2 cellular contexts compared by ENCODE assay signal in the genomic region with DNA sequence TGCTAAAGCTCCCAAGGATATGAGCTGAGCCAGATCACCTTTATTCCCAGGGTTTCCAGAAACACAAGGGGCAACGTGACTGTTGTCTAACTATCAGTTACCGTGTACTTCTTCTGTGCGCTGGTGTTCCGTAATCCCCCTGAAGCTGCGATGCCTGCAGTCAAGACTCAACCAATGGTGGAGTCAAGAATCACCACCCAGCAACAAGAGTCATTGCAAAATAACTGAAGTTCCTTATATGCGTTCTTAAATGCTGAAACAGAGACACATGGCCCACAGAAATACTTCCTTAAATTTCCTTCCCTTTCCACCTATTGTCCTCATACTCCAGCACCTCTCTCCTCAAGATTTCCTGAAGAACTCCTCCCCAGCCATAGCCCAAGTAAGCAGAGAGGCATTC.
TF ChIP-seq lines count a peak whose summit lies in the region.

No MANE protein-coding gene starts in this region.

TF ChIP-seq in GM23338, 12 proteins besides CTCF, POLR2A, EP300 and RAD21:
- TF ChIP-seq ETS1 (IDR thresholded peaks at IDR 0.05) (no peak), ZNF462 (CRISPR knock-in tag; IDR thresholded peaks at IDR 0.05) (no peak), NANOG (IDR thresholded peaks at IDR 0.05; ENCODE audit: borderline replicate concordance) (no peak), ZNF331 (CRISPR knock-in tag; IDR thresholded peaks at IDR 0.05; ENCODE audit: low read depth) (no peak), EZH2phosphoT487 (IDR thresholded peaks at IDR 0.05; ENCODE audit: unreplicated experiment) (no peak), REST (IDR thresholded peaks at IDR 0.05; ENCODE audit: unreplicated experiment) (no peak)
TF ChIP-seq in GM23338: peak in this region for 0.

TF ChIP-seq in H1, 55 proteins besides CTCF, POLR2A, EP300 and RAD21:
- TF ChIP-seq BACH1 (IDR thresholded peaks at IDR 0.05; ENCODE audit: low read length) = no peak
- TF ChIP-seq ZNF274 (IDR thresholded peaks at IDR 0.05; ENCODE audit: borderline replicate concordance, extremely low read depth, low read length) = no peak
- no peak for TF ChIP-seq SAP30 (IDR thresholded peaks at IDR 0.05; ENCODE audit: insufficient read depth, insufficient replicate concordance, low read length)
- TF ChIP-seq E2F6 (IDR thresholded peaks at IDR 0.05) = no peak
- TF ChIP-seq TCF12 (IDR thresholded peaks at IDR 0.05; ENCODE audit: low read depth, low read length) = no peak
- no peak for TF ChIP-seq BCL11A (IDR thresholded peaks at IDR 0.05; ENCODE audit: low read depth in 2 of 2, low read length in 2 of 2)
- no peak for TF ChIP-seq MAFK (IDR thresholded peaks at IDR 0.05; ENCODE audit: low read depth, low read length)
- TF ChIP-seq CTBP2 (IDR thresholded peaks at IDR 0.05; ENCODE audit: borderline replicate concordance, insufficient read depth, insufficient read length, low read length) = no peak
- TF ChIP-seq SIN3A (conservative IDR thresholded peaks at IDR 0.05 in 1 of 2, IDR thresholded peaks at IDR 0.05 in 1 of 2; ENCODE audit: low read depth in 1 of 2, low read length in 2 of 2) = no peak
- no peak for TF ChIP-seq YY1 (IDR thresholded peaks at IDR 0.05; ENCODE audit: low read depth, low read length)
- no peak for TF ChIP-seq CHD1 (IDR thresholded peaks at IDR 0.05; ENCODE audit: low read depth, low read length)
- no peak for TF ChIP-seq EZH2 (IDR thresholded peaks at IDR 0.05; ENCODE audit: low read depth, low read length, severe bottlenecking)
- no peak for TF ChIP-seq NRF1 (IDR thresholded peaks at IDR 0.05; ENCODE audit: low read depth, low read length)
- no peak for TF ChIP-seq POU5F1 (IDR thresholded peaks at IDR 0.05; ENCODE audit: low read depth, low read length)
